In genomic region chr20:23234311-23235078, GRCh38 we compare ENCODE assay signal across 18 cellular contexts.
DNase-seq lines count a peak whose midpoint lies in the region; ATAC-seq, FAIRE-seq and TF ChIP-seq lines count a peak whose summit lies in the region.
"Had no signal": no experiment of that assay in that cellular context is flagged by ENCODE, and none has a peak within 500 bp of the region (broad histone marks: within the 10 kb centered on the region; RNA-seq: fewer than 3 reads in every experiment).

No MANE protein-coding gene starts in this region.

- TF ChIP-seq CTCF in ovary (IDR thresholded peaks at IDR 0.05), result no peak

- intact Hi-C loops in ovary (cut with DNase I), result loop anchor here in 3 of 4 donors (5.0 kb wide), 3 partner anchors 182 to 547 kb away; no protein-coding TSS in a partner anchor

- no peak for TF ChIP-seq EP300 in ovary (IDR thresholded peaks at IDR 0.05)

- H3K4me1 ChIP-seq in SJCRH30 (peaks cover 38% of the 10 kb centered on the region), ovary (ENCODE audit: insufficient read depth) (peaks cover 8% of the 10 kb centered on the region)
- H3K4me1 ChIP-seq: sigmoid colon had no signal

- FAIRE-seq in HTR-8/SVneo (lab: Jason Lieb, UNC), result no peak

- no peak for ATAC-seq in GM19328 (IDR thresholded peaks at IDR 0.05; ENCODE audit: unreplicated experiment)

- 14 to 41% (median 19%) methylated on average over 3 of the region's 3 CpGs for WGBS in ovary, 3 donors

- H3K36me3 ChIP-seq in SJCRH30, result no peaks in the 10 kb centered on the region
- H3K36me3 ChIP-seq in ovary, result no peaks in the 10 kb centered on the region
- H3K36me3 ChIP-seq: sigmoid colon, tibial nerve had no signal

- H3K9me3 ChIP-seq in SJCRH30 (replicated peaks) (no peaks in the 10 kb centered on the region), ovary (no peaks in the 10 kb centered on the region)
- H3K9me3 ChIP-seq: SK-N-SH had no signal

- H3K27me3 ChIP-seq in SJCRH30 (no peaks in the 10 kb centered on the region), ovary (no peaks in the 10 kb centered on the region)
- H3K27me3 ChIP-seq: hepatocyte, sigmoid colon, tibial nerve had no signal

- H3K4me3 ChIP-seq in SJCRH30 (no peak overlapping the region), ovary (no peak overlapping the region)
- H3K4me3 ChIP-seq: GM23338, hepatocyte, sigmoid colon, tibial nerve had no signal

- DNase-seq in EH (ENCODE audit: low read depth) (peak; percentile 16), SJCRH30 (peak; percentile 84 to 88), fibroblast of peridontal ligament (ENCODE audit: extremely low read depth) (peak; percentile 73), ovary (peak in 3 of 5 donors; percentile 34 to 41 (median 35)), HTR-8/SVneo (ENCODE audit: insufficient read length, low spot score) (no peak), medulla oblongata (ENCODE audit: extremely low spot score) (no peak), cortex of kidney (lab: John Stamatoyannopoulos, UW) (no peak)
- DNase-seq: activated CD4-positive, alpha-beta T cell treated with anti-CD3 and anti-CD28 coated beads for 4 hours; activated T-cell treated with anti-CD3 and anti-CD28 coated beads, Interleukin-2, amount 50 U/mL, for 4 hours; NCI-H1105 treated with DMSO at 0.1 percent for 48 hours; NCI-H2227 treated with DMSO at 0.1 percent for 48 hours; sigmoid colon had no signal

- peak overlapping the region; percentile 89 for H3K27ac ChIP-seq in SJCRH30
- H3K27ac ChIP-seq in ovary, result no peak overlapping the region
- H3K27ac ChIP-seq: RWPE1, sigmoid colon, tibial nerve had no signal

- no peak for TF ChIP-seq POLR2A in ovary (IDR thresholded peaks at IDR 0.05)

Comparison
In these comparisons a context has a peak if more than half of its experiments do, and no peak if none do; other contexts are left out.
1. DNase-seq: peak in EH (single experiment), SJCRH30 (2 of 2), fibroblast of peridontal ligament (single experiment) and ovary (3 of 5); none in HTR-8/SVneo (single experiment), medulla oblongata (single experiment) and cortex of kidney (single experiment).